In genomic region chr19:30630289-30631034, GRCh38 we compare ENCODE assay signal across 15 cellular contexts.
"Had no signal": no experiment of that assay in that cellular context is flagged by ENCODE, and none has a peak within 500 bp of the region (broad histone marks: within the 10 kb centered on the region; RNA-seq: fewer than 3 reads in every experiment).

No MANE protein-coding gene starts in this region.

- DNase-seq: activated B cell treated with CpG ODN at 0.5 μM for 24 hours; activated CD4-positive, alpha-beta T cell treated with anti-CD3 and anti-CD28 coated beads for 48 hours; activated CD8-positive, alpha-beta T cell treated with anti-CD3 and anti-CD28 coated beads for 36 hours; activated naive CD4-positive, alpha-beta T cell; activated naive CD8-positive, alpha-beta T cell treated with anti-CD3 and anti-CD28 coated beads for 36 hours; activated T-cell treated with anti-CD3 and anti-CD28 coated beads, Interleukin-2, amount 50 U/mL, for 1 hour; amniotic stem cell; colonic mucosa; endodermal cell; heart left ventricle; left lung; spleen; stimulated activated CD4-positive, alpha-beta T cell treated with anti-CD3 and anti-CD28 coated beads, Interleukin-4, amount 100 ng/mL, for 4 hours; upper lobe of right lung had no signal

- H3K36me3 ChIP-seq: colonic mucosa, heart left ventricle, left lung, spleen, thoracic aorta, upper lobe of right lung had no signal

- H3K27ac ChIP-seq: colonic mucosa, heart left ventricle, left lung, spleen, thoracic aorta, upper lobe of right lung had no signal

- H3K4me3 ChIP-seq: colonic mucosa, heart left ventricle, left lung, spleen, thoracic aorta, upper lobe of right lung had no signal

- H3K27me3 ChIP-seq: colonic mucosa, heart left ventricle, upper lobe of right lung had no signal

- H3K4me1 ChIP-seq: colonic mucosa, heart left ventricle, left lung, spleen, upper lobe of right lung had no signal

- H3K9me3 ChIP-seq: colonic mucosa, heart left ventricle, left lung, thoracic aorta, upper lobe of right lung had no signal
